Comparison of ENCODE assay signal across 23 cellular contexts in the genomic region with DNA sequence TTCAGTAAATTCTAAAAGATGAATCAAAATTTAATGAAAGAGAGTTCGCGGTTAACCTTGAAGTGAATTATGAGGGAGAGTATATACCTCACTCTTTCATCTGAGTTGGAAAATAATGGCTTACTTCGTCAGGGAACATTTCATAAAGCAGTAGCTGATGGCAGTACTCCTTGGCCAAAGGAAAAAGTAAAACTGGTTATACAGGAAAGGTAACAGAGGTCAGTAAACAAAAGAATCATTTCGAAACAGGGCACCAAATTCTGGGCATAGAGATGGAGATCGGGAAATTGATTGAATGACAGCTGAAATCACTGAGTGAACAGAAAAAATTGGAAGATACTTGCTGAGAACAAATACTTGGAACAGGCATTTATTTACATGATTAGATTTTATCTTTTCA.
A peak's percentile ranks its signal among the peaks of the same experiment; 100 is the strongest.
DNase-seq lines count a peak whose midpoint lies in the region; ATAC-seq, FAIRE-seq and TF ChIP-seq lines count a peak whose summit lies in the region.
"Had no signal": no experiment of that assay in that cellular context is flagged by ENCODE, and none has a peak within 500 bp of the region (broad histone marks: within the 10 kb centered on the region; RNA-seq: fewer than 3 reads in every experiment).

No MANE protein-coding gene starts in this region.

- no peak for TF ChIP-seq EP300 in H1 (IDR thresholded peaks at IDR 0.05; ENCODE audit: borderline replicate concordance in 1 of 2, low read depth in 2 of 2, low read length in 2 of 2)

- H2BK20ac ChIP-seq in H1 (ENCODE audit: low read length): no peak overlapping the region

- 90% methylated on average over 5 of the region's 5 CpGs; no CpG with 5 or more reads in 1 of the 2 experiments for WGBS in H1 (ENCODE audit: extremely low coverage in 1 of 2, insufficient coverage in 1 of 2, insufficient read length in 1 of 2, insufficient replicate concordance in 2 of 2, low coverage in 1 of 2, low lambda C conversion rate in 2 of 2, missing lambda C conversion rate in 1 of 2), 2 experiments
- no CpG with 5 or more reads among the region's 5 CpGs for WGBS in trophoblast cell (ENCODE audit: extremely low coverage, insufficient coverage, insufficient read length)

- H3K27ac ChIP-seq in H1 (ENCODE audit: low read depth, low read length) (no peak overlapping the region), trophoblast cell (ENCODE audit: low read depth, low read length) (no peak overlapping the region)
- H3K27ac ChIP-seq: C4-2B, HL-60, SJCRH30 had no signal

- H3K9me3 ChIP-seq in H1 (ENCODE audit: insufficient read depth in 2 of 2, low read depth in 1 of 2, low read length in 1 of 2) (no peaks in the 10 kb centered on the region), trophoblast cell (ENCODE audit: insufficient read depth, low read depth, low read length) (no peaks in the 10 kb centered on the region), mucosa of descending colon (no peaks in the 10 kb centered on the region)
- H3K9me3 ChIP-seq: SJCRH30 had no signal

- no peaks in the 10 kb centered on the region for H3K79me2 ChIP-seq in H1 (ENCODE audit: control insufficient read depth in 1 of 2, insufficient read depth in 2 of 2, low read length in 2 of 2)
- no peaks in the 10 kb centered on the region for H3K79me2 ChIP-seq in trophoblast cell (ENCODE audit: control insufficient read depth, insufficient read depth, low read length, poor library complexity)

- H3K79me1 ChIP-seq in H1 (ENCODE audit: low read depth, low read length) (no peaks in the 10 kb centered on the region), trophoblast cell (ENCODE audit: low read length) (no peaks in the 10 kb centered on the region)

- H3K14ac ChIP-seq in H1 (ENCODE audit: insufficient read length): no peak overlapping the region
- no peak overlapping the region for H3K14ac ChIP-seq in trophoblast cell (ENCODE audit: low read length)

- no peaks in the 10 kb centered on the region for H4K20me1 ChIP-seq in H1 (replicated peaks in 1 of 2; ENCODE audit: control insufficient read depth in 1 of 2, insufficient read depth in 2 of 2, low read length in 2 of 2)

- H4K12ac ChIP-seq in trophoblast cell (ENCODE audit: low read depth, low read length): no peak overlapping the region

- H2AK5ac ChIP-seq in H1 (ENCODE audit: low read depth, low read length) (no peak overlapping the region), trophoblast cell (ENCODE audit: low read length) (no peak overlapping the region)

- ATAC-seq in mucosa of descending colon (no peak), GM19395 (IDR thresholded peaks at IDR 0.05; ENCODE audit: unreplicated experiment) (no peak)
- ATAC-seq: GM12878 had no signal

- POLR2A ChIA-PET in H1 (lab: Charles Lee; ENCODE audit: partially characterized antibody): no interaction called here

- H3K4me3 ChIP-seq in H1 (ENCODE audit: extremely low read depth in 1 of 4, insufficient read depth in 2 of 4, low read depth in 3 of 4, low read length in 4 of 4): no peak overlapping the region
- H3K4me3 ChIP-seq in trophoblast cell (ENCODE audit: low read depth, low read length): no peak overlapping the region
- H3K4me3 ChIP-seq in mucosa of descending colon: no peak overlapping the region
- H3K4me3 ChIP-seq: GM12878, SJCRH30 had no signal

- no peaks in the 10 kb centered on the region for H3K27me3 ChIP-seq in H1 (replicated peaks in 1 of 4; ENCODE audit: control insufficient read depth in 3 of 4, extremely low read depth in 1 of 4, insufficient read depth in 3 of 4, low read length in 3 of 4)
- H3K27me3 ChIP-seq in trophoblast cell (ENCODE audit: insufficient read depth, low read length): no peaks in the 10 kb centered on the region
- H3K27me3 ChIP-seq: SJCRH30 had no signal

- peak; percentile 93 for DNase-seq in DMS53 treated with DMSO at 0.1 percent for 48 hours (lab: John Stamatoyannopoulos, UW; ENCODE audit: unreplicated experiment)
- DNase-seq in NCI-H510A (lab: John Stamatoyannopoulos, UW): peak; percentile 34
- no peak for DNase-seq in H1 (ENCODE audit: low read depth in 1 of 2, low spot score in 2 of 2)
- DNase-seq in trophoblast cell: peak; percentile 0 to 68
- DNase-seq in AG20443 (ENCODE audit: low spot score): no peak
- DNase-seq in mucosa of descending colon: no peak
- DNase-seq: ACHN, AML-193, EL, HFFc6, IMR-90, NCI-H1048, NCI-H1436, NCI-H2029, NCI-H446 treated with DMSO at 0.1 percent for 48 hours, NCI-H82, SJCRH30 had no signal

- H2BK12ac ChIP-seq in H1 (ENCODE audit: low read depth, low read length) (no peak overlapping the region), trophoblast cell (ENCODE audit: low read length) (no peak overlapping the region)

- TF ChIP-seq POLR2A in H1 (IDR thresholded peaks at IDR 0.05; ENCODE audit: control extremely low read depth in 1 of 2, low read depth in 2 of 2, low read length in 2 of 2): no peak

- no peak for TF ChIP-seq CTCF in H1 (IDR thresholded peaks at IDR 0.05; ENCODE audit: control extremely low read depth in 1 of 3, insufficient read depth in 1 of 3, low read depth in 1 of 3, low read length in 3 of 3)
- TF ChIP-seq CTCF in mucosa of descending colon (IDR thresholded peaks at IDR 0.05): no peak

- FAIRE-seq in H1 (lab: Jason Lieb, UNC): no peak
- FAIRE-seq: GM12878, H54, HTR-8/SVneo had no signal

- no peak overlapping the region for H3K9ac ChIP-seq in H1 (replicated peaks in 1 of 4; ENCODE audit: extremely low read depth in 1 of 4, low read depth in 3 of 4, low read length in 3 of 4)
- no peak overlapping the region for H3K9ac ChIP-seq in trophoblast cell (ENCODE audit: low read length)

- no peaks in the 10 kb centered on the region for H3K4me1 ChIP-seq in H1 (replicated peaks in 1 of 4; ENCODE audit: control insufficient read depth in 3 of 4, insufficient read depth in 4 of 4, low read length in 3 of 4)
- no peaks in the 10 kb centered on the region for H3K4me1 ChIP-seq in trophoblast cell (ENCODE audit: control insufficient read depth in 1 of 2, insufficient read depth in 2 of 2, low read length in 2 of 2)
- no peaks in the 10 kb centered on the region for H3K4me1 ChIP-seq in mucosa of descending colon (ENCODE audit: low read depth)
- H3K4me1 ChIP-seq: SJCRH30 had no signal

- H4K91ac ChIP-seq in H1 (replicated peaks; ENCODE audit: insufficient read length, low read length): no peak overlapping the region
- no peak overlapping the region for H4K91ac ChIP-seq in trophoblast cell (ENCODE audit: low read depth, low read length)

- intact Hi-C loops in mucosa of descending colon (cut with DNase I, micrococcal nuclease): no loop called here

- H3K23ac ChIP-seq in H1 (ENCODE audit: insufficient read length): no peak overlapping the region
- H3K23ac ChIP-seq in trophoblast cell (ENCODE audit: low read length): no peak overlapping the region

- H4K5ac ChIP-seq in H1 (ENCODE audit: insufficient read length, low read depth, low read length): no peak overlapping the region

- H4K8ac ChIP-seq in H1 (ENCODE audit: extremely low read depth, insufficient read depth, low read length) (no peak overlapping the region), trophoblast cell (ENCODE audit: low read depth, low read length) (no peak overlapping the region)

- no peaks in the 10 kb centered on the region for H3K23me2 ChIP-seq in H1 (ENCODE audit: low read depth, low read length)

- no peak overlapping the region for H3K56ac ChIP-seq in H1 (replicated peaks; ENCODE audit: insufficient read length, low read depth, low read length)

- H2BK5ac ChIP-seq in H1 (ENCODE audit: low read depth, low read length) (no peak overlapping the region), trophoblast cell (ENCODE audit: low read depth, low read length, poor library complexity) (no peak overlapping the region)

- no peak overlapping the region for H2BK120ac ChIP-seq in H1 (replicated peaks; ENCODE audit: low read depth, low read length)
- H2BK120ac ChIP-seq in trophoblast cell (ENCODE audit: insufficient read depth, low read length, poor library complexity): no peak overlapping the region

- H2AFZ ChIP-seq in H1 (ENCODE audit: low read length) (no peak overlapping the region), trophoblast cell (ENCODE audit: insufficient read depth, low read length, poor library complexity) (no peak overlapping the region)

- H3K4ac ChIP-seq in H1 (replicated peaks; ENCODE audit: insufficient read length, low read depth, low read length): no peak overlapping the region
- no peak overlapping the region for H3K4ac ChIP-seq in trophoblast cell (ENCODE audit: low read depth, low read length)

- H3K4me2 ChIP-seq in H1 (ENCODE audit: insufficient read depth in 1 of 2, low read depth in 2 of 2, low read length in 2 of 2) (no peak overlapping the region), trophoblast cell (ENCODE audit: low read length) (no peak overlapping the region)

- no peaks in the 10 kb centered on the region; a peak in 1 of 8 replicates for H3K36me3 ChIP-seq in H1 (ENCODE audit: control insufficient read depth in 2 of 4, insufficient read depth in 4 of 4, low read length in 3 of 4)
- H3K36me3 ChIP-seq in trophoblast cell (ENCODE audit: control insufficient read depth in 1 of 2, insufficient read depth in 2 of 2, low read length in 2 of 2): no peaks in the 10 kb centered on the region
- no peaks in the 10 kb centered on the region for H3K36me3 ChIP-seq in mucosa of descending colon (ENCODE audit: low read depth)
- H3K36me3 ChIP-seq: SJCRH30 had no signal

- TF ChIP-seq RAD21 in H1 (IDR thresholded peaks at IDR 0.05 in 1 of 2, conservative IDR thresholded peaks at IDR 0.05 in 1 of 2; ENCODE audit: low read depth in 2 of 2, low read length in 2 of 2): no peak

- no peak overlapping the region for H2BK15ac ChIP-seq in H1 (ENCODE audit: low read length)

- H3K18ac ChIP-seq in H1 (ENCODE audit: extremely low read depth, low read length): no peak overlapping the region
- H3K18ac ChIP-seq in trophoblast cell (ENCODE audit: low read length): no peak overlapping the region

- CTCF ChIA-PET in H1 (lab: Charles Lee; ENCODE audit: partially characterized antibody): interaction anchor here (1.0 kb wide), 1 partner anchor 360 kb away, joined by 3 read pairs; no protein-coding TSS in a partner anchor

TF ChIP-seq in H1, 55 proteins besides CTCF, POLR2A, EP300 and RAD21:
- TF ChIP-seq CHD2 (IDR thresholded peaks at IDR 0.05; ENCODE audit: low read length) (no peak), CEBPB (IDR thresholded peaks at IDR 0.05; ENCODE audit: low read depth, low read length) (0 out of 2 replicates have a peak, but pooled peaks have one; percentile 3), KDM4A (IDR thresholded peaks at IDR 0.05; ENCODE audit: low read depth, low read length, severe bottlenecking) (no peak), GTF2F1 (IDR thresholded peaks at IDR 0.05; ENCODE audit: borderline replicate concordance, low read depth, low read length) (no peak)

Comparison
In these comparisons a context has a peak if more than half of its experiments do, and no peak if none do; other contexts are left out.
1. DNase-seq: peak in DMS53 treated with DMSO at 0.1 percent for 48 hours (single experiment), NCI-H510A (single experiment) and trophoblast cell (2 of 2); none in H1 (0 of 2), AG20443 (single experiment) and mucosa of descending colon (0 of 3).